21 cellular contexts compared by ENCODE assay signal in genomic region chr1:87399701-87400100, GRCh38.
DNase-seq lines count a peak whose midpoint lies in the region; FAIRE-seq and TF ChIP-seq lines count a peak whose summit lies in the region.
"Had no signal": no experiment of that assay in that cellular context is flagged by ENCODE, and none has a peak within 500 bp of the region (broad histone marks: within the 10 kb centered on the region; RNA-seq: fewer than 3 reads in every experiment).

No MANE protein-coding gene starts in this region.

- peaks cover 33% of the 10 kb centered on the region for H3K4me1 ChIP-seq in keratinocyte (ENCODE audit: control insufficient read depth, extremely low read depth, insufficient read depth, low read length)
- H3K4me1 ChIP-seq: parathyroid adenoma, tibial artery had no signal

- H2AFZ ChIP-seq in keratinocyte (ENCODE audit: control insufficient read depth, low read length), result peak overlapping the region; percentile 17
- H2AFZ ChIP-seq: parathyroid adenoma had no signal

- peak overlapping the region; percentile 84 for H3K9ac ChIP-seq in keratinocyte (ENCODE audit: control insufficient read depth, extremely low read depth, insufficient read depth, low read length)
- H3K9ac ChIP-seq: parathyroid adenoma had no signal

- no peak for FAIRE-seq in keratinocyte (lab: Jason Lieb, UNC)

- no peaks in the 10 kb centered on the region for H3K27me3 ChIP-seq in keratinocyte (ENCODE audit: control insufficient read depth, extremely low read depth, insufficient read depth, low read length)
- H3K27me3 ChIP-seq: tibial artery had no signal

- H3K4me3 ChIP-seq in LNCaP clone FGC (ENCODE audit: low read depth, low read length) (no peak overlapping the region), keratinocyte (ENCODE audit: control insufficient read depth in 2 of 3, extremely low read depth in 1 of 3, insufficient read depth in 2 of 3, low read depth in 1 of 3, low read length in 3 of 3) (no peak overlapping the region)
- H3K4me3 ChIP-seq: tibial artery had no signal

- no peaks in the 10 kb centered on the region for H3K79me2 ChIP-seq in keratinocyte (ENCODE audit: control insufficient read depth, insufficient read depth, low read length)
- H3K79me2 ChIP-seq: parathyroid adenoma had no signal

- H3K4me2 ChIP-seq in keratinocyte (ENCODE audit: control insufficient read depth, extremely low read depth, insufficient read depth, low read depth, low read length), result peak overlapping the region; percentile 90

- no peaks in the 10 kb centered on the region for H3K36me3 ChIP-seq in keratinocyte (ENCODE audit: control insufficient read depth in 2 of 2, extremely low read depth in 1 of 2, insufficient read depth in 2 of 2, low read length in 2 of 2)
- H3K36me3 ChIP-seq: tibial artery had no signal

- no peaks in the 10 kb centered on the region for H3K9me3 ChIP-seq in keratinocyte (ENCODE audit: control insufficient read depth, low read depth, low read length)
- H3K9me3 ChIP-seq: tibial artery had no signal

- dilution Hi-C loops in keratinocyte (cut with MboI; ENCODE audit: extremely low pct_ligation_motif_present, low sequenced_read_pairs), result no loop called here

- no peaks in the 10 kb centered on the region for H3K9me1 ChIP-seq in keratinocyte (ENCODE audit: control insufficient read depth, extremely low read depth, insufficient read depth, low read length)

- TF ChIP-seq CTCF in C4-2B (conservative IDR thresholded peaks at IDR 0.05), result no peak
- no peak for TF ChIP-seq CTCF in LNCaP clone FGC (IDR thresholded peaks at IDR 0.05; ENCODE audit: control insufficient read depth, extremely low read depth, insufficient read depth)
- no peak for TF ChIP-seq CTCF in keratinocyte (optimal IDR thresholded peaks at IDR 0.05 in 1 of 3, IDR thresholded peaks at IDR 0.05 in 1 of 3, conservative IDR thresholded peaks at IDR 0.05 in 1 of 3; ENCODE audit: extremely low read depth in 1 of 3, insufficient read depth in 2 of 3, low read length in 3 of 3)

- H4K20me1 ChIP-seq in keratinocyte (ENCODE audit: control insufficient read depth, extremely low read depth, insufficient read depth, low read length), result no peaks in the 10 kb centered on the region

- H3K27ac ChIP-seq in C4-2B, result peak overlapping the region; percentile 30; the same call in 1 of the 2 replicates
- H3K27ac ChIP-seq in keratinocyte (ENCODE audit: control insufficient read depth, insufficient read depth, low read length), result peak overlapping the region; percentile 100
- H3K27ac ChIP-seq: parathyroid adenoma, tibial artery had no signal

- DNase-seq in LNCaP clone FGC (ENCODE audit: low read depth) (peak; percentile 34), NCI-H774 (lab: John Stamatoyannopoulos, UW) (peak; percentile 82), keratinocyte (ENCODE audit: low read depth, low spot score) (no peak), HPDE6-E6E7 (ENCODE audit: extremely low spot score) (no peak), GM03348 (ENCODE audit: low spot score) (no peak), NCI-H1694 treated with DMSO at 0.1 percent for 48 hours (lab: John Stamatoyannopoulos, UW) (no peak)
- no peak for DNase-seq in activated T-cell treated with anti-CD3 and anti-CD28 coated beads, Interleukin-2, amount 50 U/mL, for 48 hours
- DNase-seq: activated CD4-positive, alpha-beta T cell treated with anti-CD3 and anti-CD28 coated beads for 4 hours; CD4-positive, CD25-positive, alpha-beta regulatory T cell; DND-41; effector memory CD4-positive, alpha-beta T cell; H9; left cardiac atrium; natural killer cell; NCI-H524; SHP77 treated with DMSO at 0.1 percent for 48 hours; stimulated activated naive CD4-positive, alpha-beta T cell; T-helper 1 cell; tibial artery had no signal

Comparison
In these comparisons a context has a peak if more than half of its experiments do, and no peak if none do; other contexts are left out.
1. DNase-seq: peak in LNCaP clone FGC (single experiment) and NCI-H774 (single experiment); none in keratinocyte (single experiment), activated T-cell treated with anti-CD3 and anti-CD28 coated beads, Interleukin-2, amount 50 U/mL, for 48 hours (0 of 2), HPDE6-E6E7 (single experiment), GM03348 (single experiment) and NCI-H1694 treated with DMSO at 0.1 percent for 48 hours (single experiment).